ENCODE assay signal across 10 cellular contexts in the genomic region with DNA sequence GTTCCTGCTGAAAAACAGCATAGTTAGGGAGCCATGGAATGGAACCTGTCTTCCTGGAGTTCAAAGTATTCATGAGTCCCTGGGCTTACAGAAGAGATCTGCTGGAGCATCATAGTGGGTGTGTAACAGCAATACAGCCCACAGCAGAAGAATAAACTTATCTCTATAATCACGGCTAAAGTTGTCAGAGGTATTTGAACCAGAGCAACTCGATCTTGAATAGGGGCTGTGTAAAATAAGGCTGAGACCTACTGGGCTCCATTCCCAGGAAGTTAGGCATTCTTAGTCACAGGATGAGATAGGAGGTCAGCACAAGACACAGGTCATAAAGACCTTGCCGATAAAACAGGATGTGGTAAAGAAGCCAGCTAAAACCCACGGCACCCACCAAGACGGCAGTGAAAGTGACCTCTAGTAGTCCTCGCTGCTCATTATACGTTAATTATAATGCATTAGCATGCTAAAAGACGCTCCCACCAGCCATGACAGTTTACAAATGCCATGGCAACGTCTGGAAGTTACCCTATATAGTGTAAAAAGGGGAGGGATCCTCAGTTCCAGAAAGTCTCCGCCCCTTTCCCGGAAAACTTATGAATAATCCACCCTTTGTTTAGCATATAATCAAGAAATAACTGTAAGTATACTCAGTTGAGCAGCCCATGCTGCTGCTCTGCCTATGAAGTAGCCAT.
DNase-seq lines count a peak whose midpoint lies in the region; ATAC-seq and TF ChIP-seq lines count a peak whose summit lies in the region.
"Had no signal": no experiment of that assay in that cellular context is flagged by ENCODE, and none has a peak within 500 bp of the region (broad histone marks: within the 10 kb centered on the region; RNA-seq: fewer than 3 reads in every experiment).

No MANE protein-coding gene starts in this region.

- WGBS in adrenal gland, 4 donors = 22 to 35% (median 28%) methylated on average over 11 of the region's 11 CpGs
- WGBS in right lobe of liver (ENCODE audit: insufficient coverage, low coverage, low lambda C conversion rate, missing lambda C conversion rate) = 56% methylated on average over 10 of the region's 11 CpGs

- H3K4me1 ChIP-seq in adrenal gland (replicated peaks in 1 of 2) (peaks cover 0 to 4% of the 10 kb centered on the region in 2 donors), right lobe of liver (no peaks in the 10 kb centered on the region)

- CTCF ChIA-PET in activated CD4-positive, alpha-beta T cell treated with anti-CD3 and anti-CD28 coated beads, Interleukin-2, amount 10 ng/mL, durations not matched to agents 7 days and 5 days (lab: Charles Lee) = interaction anchor here (1.2 kb wide), 1 partner anchor 8 kb away, joined by 4 read pairs; no protein-coding TSS in a partner anchor

- H3K27me3 ChIP-seq in adrenal gland = no peaks in the 10 kb centered on the region
- H3K27me3 ChIP-seq in right lobe of liver = no peaks in the 10 kb centered on the region

- peak in 3 of 4 donors; percentile 31 to 73 (median 43) for ATAC-seq in right lobe of liver
- no peak for ATAC-seq in HG03342 (IDR thresholded peaks at IDR 0.05; ENCODE audit: unreplicated experiment)

- intact Hi-C loops in adrenal gland (cut with DNase I) = loop anchor here in 1 of 2 donors (10.0 kb wide), 1 partner anchor 724 kb away; no protein-coding TSS in a partner anchor
- intact Hi-C loops in right lobe of liver (cut with DNase I) = loop anchor here (10.0 kb wide), 2 partner anchors 184 to 624 kb away; no protein-coding TSS in a partner anchor

- H3K27me3 Mint-ChIP-seq in activated CD4-positive, alpha-beta T cell treated with anti-CD3 and anti-CD28 coated beads, Interleukin-2, amount 10 ng/mL, durations not matched to agents 7 days and 5 days = no peaks in the 10 kb centered on the region

- peak; percentile 58 for DNase-seq in CMK (ENCODE audit: low read depth)
- peak; percentile 92 for DNase-seq in M059J (ENCODE audit: low read depth)
- DNase-seq in adrenal gland = peak in 5 of 7 donors; percentile 49 to 78 (median 52)
- DNase-seq in right lobe of liver = no peak
- no peak for DNase-seq in COLO829 (ENCODE audit: low spot score)
- DNase-seq in stimulated activated CD4-positive, alpha-beta T cell treated with anti-CD3 and anti-CD28 coated beads, Interleukin-4, amount 100 ng/mL, for 4 hours = no peak
- DNase-seq in activated CD4-positive, alpha-beta T cell treated with anti-CD3 and anti-CD28 coated beads, Interleukin-2, amount 10 ng/mL, durations not matched to agents 7 days and 5 days = no peak
- DNase-seq: activated CD4-positive, alpha-beta T cell treated with anti-CD3 and anti-CD28 coated beads, Interleukin-2, amount 50 U/mL, for 4 hours; NCI-H1436 had no signal

- no peak for TF ChIP-seq POLR2A in adrenal gland (IDR thresholded peaks at IDR 0.05)
- no peak for TF ChIP-seq POLR2A in right lobe of liver (IDR thresholded peaks at IDR 0.05)

- no peak for TF ChIP-seq CTCF in adrenal gland (IDR thresholded peaks at IDR 0.05)
- no peak for TF ChIP-seq CTCF in right lobe of liver (IDR thresholded peaks at IDR 0.05)

- no peak overlapping the region for H3K27ac Mint-ChIP-seq in activated CD4-positive, alpha-beta T cell treated with anti-CD3 and anti-CD28 coated beads, Interleukin-2, amount 10 ng/mL, durations not matched to agents 7 days and 5 days

- H3K27ac ChIP-seq in adrenal gland (peak overlapping the region in 2 of 5 donors; percentile 76), right lobe of liver (no peak overlapping the region)

- H3K4me1 Mint-ChIP-seq in activated CD4-positive, alpha-beta T cell treated with anti-CD3 and anti-CD28 coated beads, Interleukin-2, amount 10 ng/mL, durations not matched to agents 7 days and 5 days = peaks cover 9% of the 10 kb centered on the region

- H3K36me3 ChIP-seq in adrenal gland (replicated peaks in 1 of 2) (no peaks in the 10 kb centered on the region), right lobe of liver (no peaks in the 10 kb centered on the region)

- no peak overlapping the region for H3K4me3 Mint-ChIP-seq in activated CD4-positive, alpha-beta T cell treated with anti-CD3 and anti-CD28 coated beads, Interleukin-2, amount 10 ng/mL, durations not matched to agents 7 days and 5 days

- H3K9me3 Mint-ChIP-seq in activated CD4-positive, alpha-beta T cell treated with anti-CD3 and anti-CD28 coated beads, Interleukin-2, amount 10 ng/mL, durations not matched to agents 7 days and 5 days = peaks cover 2% of the 10 kb centered on the region

- no peaks in the 10 kb centered on the region for H3K36me3 Mint-ChIP-seq in activated CD4-positive, alpha-beta T cell treated with anti-CD3 and anti-CD28 coated beads, Interleukin-2, amount 10 ng/mL, durations not matched to agents 7 days and 5 days (ENCODE audit: low read depth)

- no peaks in the 10 kb centered on the region for H3K9me3 ChIP-seq in adrenal gland (replicated peaks in 1 of 3)
- H3K9me3 ChIP-seq in right lobe of liver = no peaks in the 10 kb centered on the region

- H3K4me3 ChIP-seq in adrenal gland (no peak overlapping the region), right lobe of liver (no peak overlapping the region)

- POLR2A ChIA-PET in activated CD4-positive, alpha-beta T cell treated with anti-CD3 and anti-CD28 coated beads, Interleukin-2, amount 10 ng/mL, durations not matched to agents 7 days and 5 days (lab: Charles Lee) = no interaction called here

Comparison
In these comparisons a context has a peak if more than half of its experiments do, and no peak if none do; other contexts are left out.
1. DNase-seq: peak in CMK (single experiment), M059J (single experiment) and adrenal gland (5 of 7); none in right lobe of liver (0 of 3), COLO829 (single experiment), stimulated activated CD4-positive, alpha-beta T cell treated with anti-CD3 and anti-CD28 coated beads, Interleukin-4, amount 100 ng/mL, for 4 hours (0 of 2) and activated CD4-positive, alpha-beta T cell treated with anti-CD3 and anti-CD28 coated beads, Interleukin-2, amount 10 ng/mL, durations not matched to agents 7 days and 5 days (single experiment).